15 cellular contexts compared by ENCODE assay signal in genomic region chr14:28661171-28661772, GRCh38.
DNase-seq lines count a peak whose midpoint lies in the region; ATAC-seq and TF ChIP-seq lines count a peak whose summit lies in the region.
"Had no signal": no experiment of that assay in that cellular context is flagged by ENCODE, and none has a peak within 500 bp of the region (broad histone marks: within the 10 kb centered on the region; RNA-seq: fewer than 3 reads in every experiment).

No MANE protein-coding gene starts in this region.

- H3K27me3 ChIP-seq in GM23338 (ENCODE audit: insufficient read depth) (no peaks in the 10 kb centered on the region), neural progenitor cell (no peaks in the 10 kb centered on the region)

- H3K27me3 Mint-ChIP-seq in GM23338 (ENCODE audit: insufficient read depth, low read depth, poor library complexity) (no peaks in the 10 kb centered on the region), neural progenitor cell (ENCODE audit: insufficient read depth, low read depth) (no peaks in the 10 kb centered on the region)
- H3K27me3 Mint-ChIP-seq: activated CD4-positive, alpha-beta T cell treated with anti-CD3 and anti-CD28 coated beads, Interleukin-2, amount 10 ng/mL, durations not matched to agents 7 days and 5 days; CD4-positive, alpha-beta T cell had no signal

- ATAC-seq in GM23338 = peak; percentile 98
- no peak for ATAC-seq in GM21717 (IDR thresholded peaks at IDR 0.05; ENCODE audit: unreplicated experiment)

- no peak for TF ChIP-seq CTCF in GM23338 (conservative IDR thresholded peaks at IDR 0.05; ENCODE audit: low read depth in 2 of 2)
- no peak for TF ChIP-seq CTCF in neural progenitor cell (IDR thresholded peaks at IDR 0.05)

- H3K4me3 Mint-ChIP-seq in GM23338 (peak overlapping the region; percentile 7; the same call in 2 of the 3 replicates), neural progenitor cell (no peak overlapping the region)
- H3K4me3 Mint-ChIP-seq: activated CD4-positive, alpha-beta T cell treated with anti-CD3 and anti-CD28 coated beads, Interleukin-2, amount 10 ng/mL, durations not matched to agents 7 days and 5 days; activated naive CD4-positive, alpha-beta T cell treated with anti-CD3 and anti-CD28 coated beads for 36 hours; CD4-positive, alpha-beta T cell had no signal

- H3K4me1 ChIP-seq in GM23338 (ENCODE audit: insufficient read depth) = peaks cover 8% of the 10 kb centered on the region
- H3K4me1 ChIP-seq in neural progenitor cell = peaks cover 10% of the 10 kb centered on the region

- no peaks in the 10 kb centered on the region for H3K9me3 ChIP-seq in neural progenitor cell (ENCODE audit: low read depth)
- H3K9me3 ChIP-seq: SK-N-SH had no signal

- no peaks in the 10 kb centered on the region for H4K20me1 ChIP-seq in GM23338 (replicated peaks; ENCODE audit: insufficient read depth)
- H4K20me1 ChIP-seq in neural progenitor cell (ENCODE audit: low read depth) = no peaks in the 10 kb centered on the region

- DNase-seq in GM23338 (ENCODE audit: low spot score) (peak; percentile 93), RPMI7951 (ENCODE audit: low read depth) (peak; percentile 87), fibroblast of gingiva (ENCODE audit: low read depth) (peak; percentile 52), neural progenitor cell (ENCODE audit: low spot score) (peak; percentile 37), Ammon's horn (ENCODE audit: low spot score) (no peak), SIG-M5 (lab: John Stamatoyannopoulos, UW) (no peak), KG1 (lab: John Stamatoyannopoulos, UW) (no peak)
- DNase-seq: activated CD4-positive, alpha-beta T cell treated with anti-CD3 and anti-CD28 coated beads, Interleukin-2, amount 10 ng/mL, durations not matched to agents 7 days and 5 days; activated naive CD4-positive, alpha-beta T cell treated with anti-CD3 and anti-CD28 coated beads for 36 hours; CD4-positive, alpha-beta T cell; effector CD4-positive, alpha-beta T cell; NCI-H524; SK-N-SH; stimulated activated CD4-positive, alpha-beta T cell treated with anti-CD3 and anti-CD28 coated beads, Interleukin-4, amount 100 ng/mL, for 1 hour had no signal

- H3K27ac ChIP-seq in GM23338 (ENCODE audit: low read depth) (peak overlapping the region; percentile 90), neural progenitor cell (no peak overlapping the region)

- peak overlapping the region; percentile 36 for H3K4me2 ChIP-seq in GM23338
- peak overlapping the region; percentile 1 for H3K4me2 ChIP-seq in neural progenitor cell
- H3K4me2 ChIP-seq: SK-N-SH had no signal

- H2AFZ ChIP-seq in GM23338 (peak overlapping the region; percentile 16; the same call in 1 of the 2 replicates), neural progenitor cell (replicated peaks) (peak overlapping the region; percentile 49)

- H3K4me3 ChIP-seq in GM23338 (0 out of 2 replicates have a peak overlapping the region, but pooled peaks have one; percentile 5), neural progenitor cell (no peak overlapping the region)

- H3F3A ChIP-seq in GM23338 (replicated peaks; ENCODE audit: low read depth) (no peaks in the 10 kb centered on the region), neural progenitor cell (ENCODE audit: low read depth) (no peaks in the 10 kb centered on the region)

- H3K4me1 Mint-ChIP-seq in GM23338 (peaks cover 25% of the 10 kb centered on the region), neural progenitor cell (peaks cover 8% of the 10 kb centered on the region)
- H3K4me1 Mint-ChIP-seq: activated CD4-positive, alpha-beta T cell treated with anti-CD3 and anti-CD28 coated beads, Interleukin-2, amount 10 ng/mL, durations not matched to agents 7 days and 5 days had no signal

- H3K36me3 Mint-ChIP-seq in GM23338 (ENCODE audit: low read depth) = no peaks in the 10 kb centered on the region
- no peaks in the 10 kb centered on the region for H3K36me3 Mint-ChIP-seq in neural progenitor cell

- H3K9me3 Mint-ChIP-seq in GM23338 (no peaks in the 10 kb centered on the region), neural progenitor cell (no peaks in the 10 kb centered on the region)
- H3K9me3 Mint-ChIP-seq: activated CD4-positive, alpha-beta T cell treated with anti-CD3 and anti-CD28 coated beads, Interleukin-2, amount 10 ng/mL, durations not matched to agents 7 days and 5 days had no signal

- H3K36me3 ChIP-seq in GM23338 (ENCODE audit: insufficient read depth) (no peaks in the 10 kb centered on the region), neural progenitor cell (no peaks in the 10 kb centered on the region)

- H3K27ac Mint-ChIP-seq in GM23338 (peak overlapping the region; percentile 96), neural progenitor cell (peak overlapping the region; percentile 15)
- H3K27ac Mint-ChIP-seq: activated CD4-positive, alpha-beta T cell treated with anti-CD3 and anti-CD28 coated beads, Interleukin-2, amount 10 ng/mL, durations not matched to agents 7 days and 5 days; activated naive CD4-positive, alpha-beta T cell treated with anti-CD3 and anti-CD28 coated beads for 36 hours; CD4-positive, alpha-beta T cell had no signal

- H3K9me2 ChIP-seq in GM23338 (ENCODE audit: insufficient read depth) = no peaks in the 10 kb centered on the region; the same call in 1 of the 2 replicates

- no peak overlapping the region for H3K9ac ChIP-seq in neural progenitor cell
- H3K9ac ChIP-seq: SK-N-SH had no signal

- H3K79me2 ChIP-seq in GM23338 (replicated peaks; ENCODE audit: insufficient read depth) (no peaks in the 10 kb centered on the region), neural progenitor cell (ENCODE audit: low read depth) (no peaks in the 10 kb centered on the region)

TF ChIP-seq in GM23338, 12 proteins besides CTCF, POLR2A, EP300 and RAD21:
- TF ChIP-seq ZNF114 (CRISPR knock-in tag; IDR thresholded peaks at IDR 0.05) (0 out of 2 replicates have a peak, but pooled peaks have one; percentile 36), ZNF462 (CRISPR knock-in tag; IDR thresholded peaks at IDR 0.05) (0 out of 2 replicates have a peak, but pooled peaks have one; percentile 24), EZH2 (IDR thresholded peaks at IDR 0.05; ENCODE audit: low read depth, unreplicated experiment) (no peak)

Comparison
In these comparisons a context has a peak if more than half of its experiments do, and no peak if none do; other contexts are left out.
1. DNase-seq: peak in GM23338 (single experiment), RPMI7951 (single experiment), fibroblast of gingiva (single experiment) and neural progenitor cell (single experiment); none in Ammon's horn (single experiment), SIG-M5 (single experiment) and KG1 (single experiment).